ENCODE assay signal across 10 cellular contexts in the genomic region with DNA sequence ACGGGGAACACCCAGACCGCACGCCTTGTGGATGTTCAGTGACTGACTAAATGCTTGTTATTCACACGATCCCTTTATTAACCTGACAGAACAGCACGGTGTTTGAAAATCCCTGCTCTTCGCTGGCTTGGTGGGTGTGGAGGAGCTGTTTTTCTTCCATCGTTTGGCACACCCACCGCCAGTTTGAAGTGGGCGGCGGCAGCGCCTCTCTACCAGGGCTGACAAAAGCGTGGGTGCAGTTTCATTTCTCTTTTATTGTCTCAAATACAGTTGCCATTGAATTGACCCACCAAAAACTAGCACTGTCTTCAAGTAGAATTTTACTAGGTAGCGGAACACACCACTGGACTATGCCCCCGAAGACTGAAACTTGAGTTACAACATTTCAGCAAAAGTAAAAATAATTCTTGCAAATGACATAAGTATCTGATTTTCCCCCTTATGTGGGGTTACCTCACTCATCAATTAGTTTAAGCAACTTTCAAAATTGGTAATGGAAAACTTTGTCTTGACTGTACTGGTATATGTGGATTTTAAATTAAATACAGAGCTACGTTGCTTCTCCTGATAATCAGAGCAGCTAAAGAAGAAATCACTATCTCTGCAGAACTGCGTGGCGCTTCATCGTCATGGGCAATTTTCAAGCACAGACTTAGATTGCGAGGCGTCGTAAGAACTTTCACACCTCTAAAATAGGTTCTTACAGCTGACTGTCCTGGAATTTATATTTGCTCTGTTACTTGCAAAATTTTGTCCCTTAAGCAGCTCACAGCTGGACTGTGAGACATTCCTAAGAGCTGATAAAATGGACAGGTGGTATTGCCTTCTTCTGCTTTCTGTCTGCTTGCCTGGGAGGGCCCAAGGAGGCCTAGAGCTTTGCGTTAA.
A peak's percentile ranks its signal among the peaks of the same experiment; 100 is the strongest.
DNase-seq lines count a peak whose midpoint lies in the region; ATAC-seq lines count a peak whose summit lies in the region.
"Had no signal": no experiment of that assay in that cellular context is flagged by ENCODE, and none has a peak within 500 bp of the region (broad histone marks: within the 10 kb centered on the region; RNA-seq: fewer than 3 reads in every experiment).

No MANE protein-coding gene starts in this region.

- DNase-seq in stimulated activated CD4-positive, alpha-beta T cell treated with anti-CD3 and anti-CD28 coated beads, Interleukin-12 subunit alpha, Interleukin-12 subunit beta, amount 100 ng/mL, for 4 hours = peak; percentile 41
- DNase-seq in stimulated activated CD4-positive, alpha-beta T cell treated with anti-CD3 and anti-CD28 coated beads, Interleukin-2, amount 100 ng/mL, for 48 hours = no peak
- DNase-seq in activated CD4-positive, alpha-beta memory T cell treated with anti-CD3 and anti-CD28 coated beads, Interleukin-2, amount 10 ng/mL, durations not matched to agents 7 days and 5 days = no peak
- DNase-seq in memory B cell (ENCODE audit: low spot score in 2 of 2) (peak; percentile 25 to 28), GOT3 (lab: John Stamatoyannopoulos, UW) (no peak), ureter (ENCODE audit: low spot score) (no peak), NCI-H1048 (lab: John Stamatoyannopoulos, UW) (no peak)
- DNase-seq: AML-193, NCI-H187 treated with DMSO at 0.1 percent for 48 hours had no signal

- H3K36me3 Mint-ChIP-seq in activated CD4-positive, alpha-beta memory T cell treated with anti-CD3 and anti-CD28 coated beads, Interleukin-2, amount 10 ng/mL, durations not matched to agents 7 days and 5 days (ENCODE audit: low read depth) = peaks cover 17% of the 10 kb centered on the region
- H3K36me3 Mint-ChIP-seq in memory B cell = peaks cover 3% of the 10 kb centered on the region

- peak overlapping the region; percentile 59 for H3K4me3 Mint-ChIP-seq in activated CD4-positive, alpha-beta memory T cell treated with anti-CD3 and anti-CD28 coated beads, Interleukin-2, amount 10 ng/mL, durations not matched to agents 7 days and 5 days
- H3K4me3 Mint-ChIP-seq in memory B cell = peak overlapping the region; percentile 79

- peak; percentile 95 for ATAC-seq in memory B cell (ENCODE audit: low read depth)
- ATAC-seq in HG02678 (IDR thresholded peaks at IDR 0.05; ENCODE audit: unreplicated experiment) = no peak

- H3K9me3 Mint-ChIP-seq in activated CD4-positive, alpha-beta memory T cell treated with anti-CD3 and anti-CD28 coated beads, Interleukin-2, amount 10 ng/mL, durations not matched to agents 7 days and 5 days = peaks cover 11% of the 10 kb centered on the region
- H3K9me3 Mint-ChIP-seq in memory B cell = peaks cover 2% of the 10 kb centered on the region

- H3K27ac Mint-ChIP-seq in activated CD4-positive, alpha-beta memory T cell treated with anti-CD3 and anti-CD28 coated beads, Interleukin-2, amount 10 ng/mL, durations not matched to agents 7 days and 5 days = peak overlapping the region; percentile 81
- H3K27ac Mint-ChIP-seq in memory B cell = peak overlapping the region; percentile 50

- CTCF ChIA-PET in activated CD4-positive, alpha-beta memory T cell treated with anti-CD3 and anti-CD28 coated beads, Interleukin-2, amount 10 ng/mL, durations not matched to agents 7 days and 5 days (lab: Charles Lee) = interaction anchor here (0.5 to 1.9 kb wide), 4 partner anchors 10 to 855 kb away, joined by 3 to 11 read pairs (median 4); no protein-coding TSS in a partner anchor

- POLR2A ChIA-PET in activated CD4-positive, alpha-beta memory T cell treated with anti-CD3 and anti-CD28 coated beads, Interleukin-2, amount 10 ng/mL, durations not matched to agents 7 days and 5 days (lab: Charles Lee) = interaction anchor here (0.9 to 2.8 kb wide), 6 partner anchors 9 to 98 kb away, joined by 3 to 11 read pairs (median 4); no protein-coding TSS in a partner anchor

- no peaks in the 10 kb centered on the region for H3K27me3 Mint-ChIP-seq in activated CD4-positive, alpha-beta memory T cell treated with anti-CD3 and anti-CD28 coated beads, Interleukin-2, amount 10 ng/mL, durations not matched to agents 7 days and 5 days
- H3K27me3 Mint-ChIP-seq in memory B cell = peaks cover 2% of the 10 kb centered on the region

- peaks cover 82% of the 10 kb centered on the region for H3K4me1 Mint-ChIP-seq in activated CD4-positive, alpha-beta memory T cell treated with anti-CD3 and anti-CD28 coated beads, Interleukin-2, amount 10 ng/mL, durations not matched to agents 7 days and 5 days
- H3K4me1 Mint-ChIP-seq in memory B cell = peaks cover 7% of the 10 kb centered on the region

Comparison
In these comparisons a context has a peak if more than half of its experiments do, and no peak if none do; other contexts are left out.
1. DNase-seq: peak in stimulated activated CD4-positive, alpha-beta T cell treated with anti-CD3 and anti-CD28 coated beads, Interleukin-12 subunit alpha, Interleukin-12 subunit beta, amount 100 ng/mL, for 4 hours (single experiment) and memory B cell (2 of 2); none in stimulated activated CD4-positive, alpha-beta T cell treated with anti-CD3 and anti-CD28 coated beads, Interleukin-2, amount 100 ng/mL, for 48 hours (0 of 2), activated CD4-positive, alpha-beta memory T cell treated with anti-CD3 and anti-CD28 coated beads, Interleukin-2, amount 10 ng/mL, durations not matched to agents 7 days and 5 days (single experiment), GOT3 (single experiment), ureter (single experiment) and NCI-H1048 (single experiment).